Comparison of ENCODE assay signal across 23 cellular contexts in the genomic region with DNA sequence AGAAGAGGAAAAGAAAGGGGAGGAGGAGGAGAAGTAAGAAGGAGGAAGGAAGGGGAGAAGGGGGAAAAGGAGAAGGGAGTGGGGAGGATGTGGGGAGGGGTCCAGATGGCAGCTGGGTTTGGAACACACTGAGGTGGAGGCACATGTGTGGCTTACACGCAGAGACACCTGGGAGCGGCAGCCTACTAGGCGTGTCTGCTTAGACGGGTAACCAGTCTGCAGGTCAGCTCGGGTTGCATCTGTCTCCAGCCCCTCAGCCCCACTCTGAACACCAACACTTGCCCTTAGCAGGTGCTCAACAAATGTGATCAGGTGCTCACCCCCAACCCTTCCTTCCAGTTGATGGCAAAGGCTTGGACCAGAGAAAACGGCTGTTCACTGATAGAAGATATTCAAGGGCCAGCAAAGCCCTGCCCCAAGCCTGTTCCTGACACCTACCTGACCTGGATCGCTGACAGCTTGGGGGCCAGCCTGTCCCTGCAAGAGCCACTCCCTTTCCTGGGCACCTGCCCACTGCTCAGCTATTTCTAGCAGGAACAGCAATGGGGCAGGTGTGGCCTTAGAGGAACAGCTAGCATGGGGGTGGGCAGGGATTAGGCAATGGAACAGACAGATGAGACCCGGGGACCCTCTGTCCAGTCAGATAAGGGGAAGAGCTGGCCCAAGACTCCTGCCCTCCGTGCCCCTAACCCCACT.
A peak's percentile ranks its signal among the peaks of the same experiment; 100 is the strongest.
DNase-seq lines count a peak whose midpoint lies in the region; ATAC-seq and TF ChIP-seq lines count a peak whose summit lies in the region.
"Had no signal": no experiment of that assay in that cellular context is flagged by ENCODE, and none has a peak within 500 bp of the region (broad histone marks: within the 10 kb centered on the region; RNA-seq: fewer than 3 reads in every experiment).

No MANE protein-coding gene starts in this region.

- H3K27me3 ChIP-seq in CD4-positive, CD25-positive, alpha-beta regulatory T cell (ENCODE audit: control insufficient read depth, insufficient read depth, low read length) = no peaks in the 10 kb centered on the region
- H3K27me3 ChIP-seq in HCT116 (ENCODE audit: insufficient read depth, low read length) = no peaks in the 10 kb centered on the region; the same call in 1 of the 2 replicates
- H3K27me3 ChIP-seq: heart left ventricle, pancreas had no signal

- H3K4me1 Mint-ChIP-seq in CD4-positive, CD25-positive, alpha-beta regulatory T cell = peaks cover 4 to 24% (median 8%) of the 10 kb centered on the region in 4 donors
- H3K4me1 Mint-ChIP-seq in activated T-helper 17 cell treated with anti-CD3 and anti-CD28 coated beads, Interleukin-2, amount 50 U/mL, for 72 hours = peaks cover 4% of the 10 kb centered on the region

- intact Hi-C loops in HCT116 (cut with micrococcal nuclease) = no loop called here
- intact Hi-C loops in mucosa of descending colon (cut with DNase I, micrococcal nuclease) = no loop called here

- H3K9ac ChIP-seq in HCT116 (ENCODE audit: low read length) = no peak overlapping the region

- no peaks in the 10 kb centered on the region for H3K36me3 ChIP-seq in CD4-positive, CD25-positive, alpha-beta regulatory T cell (ENCODE audit: control insufficient read depth, insufficient read depth, low read length)
- H3K36me3 ChIP-seq in HCT116 (ENCODE audit: control insufficient read depth in 1 of 2, insufficient read depth in 2 of 2, low read length in 2 of 2) (no peaks in the 10 kb centered on the region), mucosa of descending colon (ENCODE audit: low read depth) (no peaks in the 10 kb centered on the region)
- H3K36me3 ChIP-seq: heart left ventricle, pancreas had no signal

- TF ChIP-seq POLR2A in HCT116 (IDR thresholded peaks at IDR 0.05; ENCODE audit: borderline replicate concordance, extremely low read depth, insufficient read depth, insufficient read length) = no peak

- no TSS peak for BruUV-seq in HCT116 (replicated peaks; lab: Mats Ljungman, UMichigan)

- peaks cover 5% of the 10 kb centered on the region for H3K36me3 Mint-ChIP-seq in CD4-positive, CD25-positive, alpha-beta regulatory T cell
- no peaks in the 10 kb centered on the region for H3K36me3 Mint-ChIP-seq in activated T-helper 17 cell treated with anti-CD3 and anti-CD28 coated beads, Interleukin-2, amount 50 U/mL, for 72 hours (ENCODE audit: low read depth)
- H3K36me3 Mint-ChIP-seq: activated naive CD4-positive, alpha-beta T cell treated with anti-CD3 and anti-CD28 coated beads, Interleukin-2, amount 50 U/mL, for 24 hours; naive thymus-derived CD4-positive, alpha-beta T cell had no signal

- H3K27ac Mint-ChIP-seq in CD4-positive, CD25-positive, alpha-beta regulatory T cell = peak overlapping the region in 2 of 3 donors; percentile 9 to 77
- H3K27ac Mint-ChIP-seq in activated T-helper 17 cell treated with anti-CD3 and anti-CD28 coated beads, Interleukin-2, amount 50 U/mL, for 72 hours = peak overlapping the region; percentile 39
- H3K27ac Mint-ChIP-seq: activated CD4-positive, alpha-beta memory T cell treated with anti-CD3 and anti-CD28 coated beads, Interleukin-2, amount 10 ng/mL, durations not matched to agents 7 days and 5 days; activated naive CD4-positive, alpha-beta T cell treated with anti-CD3 and anti-CD28 coated beads, Interleukin-2, amount 50 U/mL, for 24 hours; activated T-cell treated with anti-CD3 and anti-CD28 coated beads, Interleukin-2, amount 50 U/mL, for 24 hours; T-helper 17 cell had no signal

- H3K4me1 ChIP-seq in CD4-positive, CD25-positive, alpha-beta regulatory T cell (ENCODE audit: control insufficient read depth, insufficient read depth, low read length, poor library complexity, severe bottlenecking) = peaks cover 7% of the 10 kb centered on the region
- H3K4me1 ChIP-seq in HCT116 (ENCODE audit: control insufficient read depth in 1 of 2, insufficient read depth in 2 of 2, low read length in 2 of 2) (peaks cover 6 to 20% of the 10 kb centered on the region in 2 experiments), mucosa of descending colon (ENCODE audit: low read depth) (peaks cover 70% of the 10 kb centered on the region)
- H3K4me1 ChIP-seq: pancreas had no signal

- CTCF ChIA-PET in HCT116 (lab: Charles Lee) = no interaction called here

- RAD21 ChIA-PET in HCT116 (lab: Charles Lee; ENCODE audit: low non-redundant PET in 1 of 2, low total read pairs in 2 of 2, uncharacterized antibody in 2 of 2, unreplicated experiment in 2 of 2) = no interaction called here

- H3K27me3 Mint-ChIP-seq in CD4-positive, CD25-positive, alpha-beta regulatory T cell = peaks cover 6% of the 10 kb centered on the region
- H3K27me3 Mint-ChIP-seq in activated T-helper 17 cell treated with anti-CD3 and anti-CD28 coated beads, Interleukin-2, amount 50 U/mL, for 72 hours = peaks cover 15% of the 10 kb centered on the region
- H3K27me3 Mint-ChIP-seq: activated naive CD4-positive, alpha-beta T cell treated with anti-CD3 and anti-CD28 coated beads, Interleukin-2, amount 50 U/mL, for 24 hours had no signal

- no peaks in the 10 kb centered on the region for H3K9me3 Mint-ChIP-seq in CD4-positive, CD25-positive, alpha-beta regulatory T cell
- H3K9me3 Mint-ChIP-seq in activated T-helper 17 cell treated with anti-CD3 and anti-CD28 coated beads, Interleukin-2, amount 50 U/mL, for 72 hours = no peaks in the 10 kb centered on the region
- H3K9me3 Mint-ChIP-seq: activated CD4-positive, alpha-beta memory T cell treated with anti-CD3 and anti-CD28 coated beads, Interleukin-2, amount 10 ng/mL, durations not matched to agents 7 days and 5 days; activated naive CD4-positive, alpha-beta T cell treated with anti-CD3 and anti-CD28 coated beads, Interleukin-2, amount 50 U/mL, for 24 hours; activated T-cell treated with anti-CD3 and anti-CD28 coated beads, Interleukin-2, amount 50 U/mL, for 24 hours had no signal

- no peak overlapping the region for H2AFZ ChIP-seq in HCT116 (ENCODE audit: low read depth, low read length, poor library complexity, severe bottlenecking)

- ATAC-seq in CD4-positive, CD25-positive, alpha-beta regulatory T cell (ENCODE audit: low read depth in 2 of 2) = no peak
- ATAC-seq in HCT116 (0 out of 2 replicates have a peak, but pooled peaks have one; percentile 8), mucosa of descending colon (peak; percentile 66), GM21737 (IDR thresholded peaks at IDR 0.05; ENCODE audit: unreplicated experiment) (no peak), HG02678 (IDR thresholded peaks at IDR 0.05; ENCODE audit: unreplicated experiment) (no peak)
- no peak for ATAC-seq in activated T-helper 17 cell treated with anti-CD3 and anti-CD28 coated beads, Interleukin-2, amount 50 U/mL, for 72 hours (replicated peaks)
- ATAC-seq: heart left ventricle; naive thymus-derived CD4-positive, alpha-beta T cell; T-helper 17 cell had no signal

- POLR2A ChIA-PET in HCT116 (lab: Charles Lee) = no interaction called here

- no peak overlapping the region for H3K4me3 Mint-ChIP-seq in CD4-positive, CD25-positive, alpha-beta regulatory T cell
- H3K4me3 Mint-ChIP-seq in activated T-helper 17 cell treated with anti-CD3 and anti-CD28 coated beads, Interleukin-2, amount 50 U/mL, for 72 hours = no peak overlapping the region
- H3K4me3 Mint-ChIP-seq: activated CD4-positive, alpha-beta memory T cell treated with anti-CD3 and anti-CD28 coated beads, Interleukin-2, amount 10 ng/mL, durations not matched to agents 7 days and 5 days; activated naive CD4-positive, alpha-beta T cell treated with anti-CD3 and anti-CD28 coated beads, Interleukin-2, amount 50 U/mL, for 24 hours; activated T-cell treated with anti-CD3 and anti-CD28 coated beads, Interleukin-2, amount 50 U/mL, for 24 hours; naive thymus-derived CD4-positive, alpha-beta T cell; T-helper 17 cell had no signal

- H3K79me2 ChIP-seq in HCT116 (ENCODE audit: insufficient read depth, low read length) = no peaks in the 10 kb centered on the region

- H3K27ac ChIP-seq in CD4-positive, CD25-positive, alpha-beta regulatory T cell (ENCODE audit: insufficient read depth, low read length, poor library complexity, severe bottlenecking) = no peak overlapping the region
- no peak overlapping the region for H3K27ac ChIP-seq in HCT116 (ENCODE audit: low read depth, low read length)
- H3K27ac ChIP-seq: heart left ventricle, pancreas had no signal

- H3K4me2 ChIP-seq in HCT116 (ENCODE audit: low read length) = 0 out of 2 replicates have a peak overlapping the region, but pooled peaks have one; percentile 9

- H3K9me3 ChIP-seq in CD4-positive, CD25-positive, alpha-beta regulatory T cell (ENCODE audit: control insufficient read depth in 2 of 2, low read length in 2 of 2) = no peaks in the 10 kb centered on the region
- peaks cover 0 to 5% of the 10 kb centered on the region in 2 experiments; a peak in 1 of 4 replicates for H3K9me3 ChIP-seq in HCT116 (ENCODE audit: control insufficient read depth in 1 of 2, insufficient read depth in 1 of 2, low read depth in 1 of 2, low read length in 2 of 2)
- H3K9me3 ChIP-seq in mucosa of descending colon = no peaks in the 10 kb centered on the region
- H3K9me3 ChIP-seq: heart left ventricle, pancreas had no signal

- no peak for DNase-seq in CD4-positive, CD25-positive, alpha-beta regulatory T cell
- DNase-seq in HCT116 (ENCODE audit: low read depth, low spot score) (no peak), mucosa of descending colon (peak; percentile 86 to 92 (median 89)), GM20000 (ENCODE audit: low spot score) (no peak)
- no peak for DNase-seq in activated naive CD4-positive, alpha-beta T cell treated with anti-CD3 and anti-CD28 coated beads, Interleukin-2, amount 50 U/mL, for 16 hours
- DNase-seq: activated CD4-positive, alpha-beta memory T cell treated with anti-CD3 and anti-CD28 coated beads, Interleukin-2, amount 10 ng/mL, durations not matched to agents 7 days and 5 days; activated T-cell treated with anti-CD3 and anti-CD28 coated beads, Interleukin-2, amount 50 U/mL, for 24 hours; AML-193; effector memory CD4-positive, alpha-beta T cell; H7; heart left ventricle; naive thymus-derived CD4-positive, alpha-beta T cell; NCI-H1436 treated with DMSO at 0.1 percent for 48 hours; NCI-H446; stimulated activated CD4-positive, alpha-beta T cell treated with anti-CD3 and anti-CD28 coated beads, Interleukin-2, amount 100 ng/mL, for 24 hours; stimulated activated naive CD4-positive, alpha-beta T cell treated with Interleukin-2 at 50 U/mL for 16 hours; T-helper 17 cell; trophoblast cell had no signal

- TF ChIP-seq RAD21 in HCT116 (IDR thresholded peaks at IDR 0.05; ENCODE audit: low read depth) = no peak

- no peak overlapping the region for H3K4me3 ChIP-seq in CD4-positive, CD25-positive, alpha-beta regulatory T cell (ENCODE audit: low read depth, low read length)
- H3K4me3 ChIP-seq in HCT116 (replicated peaks in 1 of 2; ENCODE audit: low read depth in 1 of 2, low read length in 2 of 2) (no peak overlapping the region), mucosa of descending colon (no peak overlapping the region)
- H3K4me3 ChIP-seq: heart left ventricle, pancreas had no signal

- no peaks in the 10 kb centered on the region for H4K20me1 ChIP-seq in HCT116 (ENCODE audit: insufficient read depth)

- no peak for TF ChIP-seq CTCF in HCT116 (IDR thresholded peaks at IDR 0.05 in 2 of 3, conservative IDR thresholded peaks at IDR 0.05 in 1 of 3; ENCODE audit: borderline replicate concordance in 1 of 3, insufficient read depth in 1 of 3, low read depth in 2 of 3, low read length in 2 of 3)
- TF ChIP-seq CTCF in mucosa of descending colon (IDR thresholded peaks at IDR 0.05) = no peak
- no peak for TF ChIP-seq CTCF in GM20000 (IDR thresholded peaks at IDR 0.05; ENCODE audit: extremely low read depth, missing control alignments)

- H3K9me2 ChIP-seq in HCT116 (ENCODE audit: insufficient read depth) = no peaks in the 10 kb centered on the region

Comparison
In these comparisons a context has a peak if more than half of its experiments do, and no peak if none do; other contexts are left out.
1. ATAC-seq: peak in HCT116 (single experiment) and mucosa of descending colon (single experiment); none in CD4-positive, CD25-positive, alpha-beta regulatory T cell (0 of 2), activated T-helper 17 cell treated with anti-CD3 and anti-CD28 coated beads, Interleukin-2, amount 50 U/mL, for 72 hours (single experiment), GM21737 (single experiment) and HG02678 (single experiment).
2. DNase-seq: peak in mucosa of descending colon (3 of 3); none in CD4-positive, CD25-positive, alpha-beta regulatory T cell (0 of 3), HCT116 (single experiment), activated naive CD4-positive, alpha-beta T cell treated with anti-CD3 and anti-CD28 coated beads, Interleukin-2, amount 50 U/mL, for 16 hours (single experiment) and GM20000 (single experiment).